8 cellular contexts compared by ENCODE assay signal in genomic region chr4:145887241-145887964, GRCh38. TPM values are rescaled to one million over a fixed set of nuclear protein-coding genes. Genes with fewer than 3 reads are reported as not detected.
DNase-seq lines count a peak whose midpoint lies in the region; ATAC-seq, FAIRE-seq and TF ChIP-seq lines count a peak whose summit lies in the region.

No MANE protein-coding gene starts in this region.

- no peaks in the 10 kb centered on the region for H3K27me3 ChIP-seq in pancreas

- intact Hi-C loops in pancreas (cut with DNase I), result no loop called here

- FAIRE-seq in pancreas (lab: Jason Lieb, UNC), result no peak

- H3K9me3 ChIP-seq in pancreas, result no peaks in the 10 kb centered on the region

- no peaks in the 10 kb centered on the region for H3K36me3 ChIP-seq in pancreas

- 71 to 73% methylated on average over 10 of the region's 10 CpGs for WGBS in pancreas, 2 donors

- peak in 3 of 4 donors; percentile 12 to 46 (median 18) for ATAC-seq in pancreas
- ATAC-seq in GM19023 (IDR thresholded peaks at IDR 0.05; ENCODE audit: unreplicated experiment), result no peak
- ATAC-seq in HG02973 (IDR thresholded peaks at IDR 0.05; ENCODE audit: unreplicated experiment), result no peak

- no peaks in the 10 kb centered on the region for H3K4me1 ChIP-seq in pancreas

- no peak overlapping the region for H3K4me3 ChIP-seq in fibroblast of villous mesenchyme (ENCODE audit: low read depth, low read length)
- no peak overlapping the region for H3K4me3 ChIP-seq in pancreas

- TF ChIP-seq CTCF in fibroblast of villous mesenchyme (IDR thresholded peaks at IDR 0.05; ENCODE audit: insufficient read depth, low read depth, low read length), result peak; percentile 9
- TF ChIP-seq CTCF in pancreas (IDR thresholded peaks at IDR 0.05), result no peak

- DNase-seq in GM04504 (ENCODE audit: low read depth), result peak; percentile 55
- peak; percentile 12 for DNase-seq in NCI-H446 treated with DMSO at 0.1 percent for 48 hours (lab: John Stamatoyannopoulos, UW)
- peak; percentile 74 for DNase-seq in fibroblast of villous mesenchyme (ENCODE audit: low read depth)
- no peak for DNase-seq in pancreas
- no peak for DNase-seq in HT-29 (ENCODE audit: low spot score)
- DNase-seq in KG1 (lab: John Stamatoyannopoulos, UW), result no peak

- no peak overlapping the region for H3K27ac ChIP-seq in pancreas

RNA-seq across cellular contexts. Expression of gene ZNF827, which starts 51.2 kb away (rescaled TPM):
- total RNA-seq in fibroblast of villous mesenchyme (9.1 and 12.9 TPM in 2 replicates), pancreas (10 to 100 TPM in 1 of 6 donors, 1 to 10 TPM in 5; 4.0 to 13.8 (median 5.3) TPM)
- polyA plus RNA-seq in pancreas, result 1 to 10 TPM; 3.8 to 4.1 TPM
- total RNA-seq in HT-29 (2014; rRNA removed; shearing (Covaris generic)), result 4.8 and 10.6 TPM in 2 replicates

Comparison
In these comparisons a context has a peak if more than half of its experiments do, and no peak if none do; other contexts are left out.
1. DNase-seq: peak in GM04504 (single experiment), NCI-H446 treated with DMSO at 0.1 percent for 48 hours (single experiment) and fibroblast of villous mesenchyme (single experiment); none in pancreas (0 of 6), HT-29 (single experiment) and KG1 (single experiment).
2. ATAC-seq: peak in pancreas (3 of 4); none in GM19023 (single experiment) and HG02973 (single experiment).